8 cellular contexts compared by ENCODE assay signal in genomic region chr7:5420841-5421625, GRCh38. TPM values are rescaled to one million over a fixed set of nuclear protein-coding genes. Genes with fewer than 3 reads are reported as not detected.
DNase-seq lines count a peak whose midpoint lies in the region; ATAC-seq and TF ChIP-seq lines count a peak whose summit lies in the region.

No MANE protein-coding gene starts in this region.

- no peak for ATAC-seq in naive thymus-derived CD4-positive, alpha-beta T cell
- ATAC-seq in GM21423 (IDR thresholded peaks at IDR 0.05; ENCODE audit: unreplicated experiment) (no peak), HG03442 (IDR thresholded peaks at IDR 0.05; ENCODE audit: unreplicated experiment) (no peak)

- H3K4me1 ChIP-seq in endodermal cell (ENCODE audit: control insufficient read depth, insufficient read depth, low read length), result peaks cover 10% of the 10 kb centered on the region
- peaks cover 32 to 60% of the 10 kb centered on the region in 2 donors for H3K4me1 ChIP-seq in naive thymus-derived CD4-positive, alpha-beta T cell (ENCODE audit: control insufficient read depth in 2 of 2, insufficient read depth in 2 of 2, low read length in 2 of 2)

- peaks cover 11% of the 10 kb centered on the region for H3K27me3 Mint-ChIP-seq in endodermal cell (ENCODE audit: insufficient read depth)
- H3K27me3 Mint-ChIP-seq in naive thymus-derived CD4-positive, alpha-beta T cell, result peaks cover 52 to 83% (median 63%) of the 10 kb centered on the region in 5 donors

- H3K27me3 ChIP-seq in endodermal cell (ENCODE audit: control insufficient read depth, insufficient read depth, low read length, poor library complexity, severe bottlenecking), result no peaks in the 10 kb centered on the region
- H3K27me3 ChIP-seq in naive thymus-derived CD4-positive, alpha-beta T cell (ENCODE audit: control insufficient read depth in 2 of 2, insufficient read depth in 2 of 2, low read length in 2 of 2), result peaks cover 31 to 72% of the 10 kb centered on the region in 2 donors

- H3K4me3 ChIP-seq in GM12865 (ENCODE audit: low read depth, low read length) (peak overlapping the region; percentile 13; the same call in 1 of the 2 replicates), endodermal cell (ENCODE audit: low read length) (peak overlapping the region; percentile 100)
- peak overlapping the region; percentile 64 for H3K4me3 ChIP-seq in naive thymus-derived CD4-positive, alpha-beta T cell (ENCODE audit: low read length)

- intact Hi-C loops in naive thymus-derived CD4-positive, alpha-beta T cell (cut with micrococcal nuclease), result loop anchor here (1.0 to 5.0 kb wide), 4 partner anchors 8 to 369 kb away; no protein-coding TSS in a partner anchor

- H3K36me3 Mint-ChIP-seq in endodermal cell (ENCODE audit: low read depth), result peaks cover 21% of the 10 kb centered on the region
- no peaks in the 10 kb centered on the region for H3K36me3 Mint-ChIP-seq in naive thymus-derived CD4-positive, alpha-beta T cell

- peak overlapping the region; percentile 98 for H3K27ac ChIP-seq in endodermal cell (ENCODE audit: low read depth, low read length)
- H3K27ac ChIP-seq in naive thymus-derived CD4-positive, alpha-beta T cell (ENCODE audit: low read depth, low read length), result no peak overlapping the region

- peaks cover 14% of the 10 kb centered on the region for H3K4me1 Mint-ChIP-seq in endodermal cell
- peaks cover 25 to 53% (median 34%) of the 10 kb centered on the region in 7 donors for H3K4me1 Mint-ChIP-seq in naive thymus-derived CD4-positive, alpha-beta T cell

- no peaks in the 10 kb centered on the region for H3K9me3 ChIP-seq in endodermal cell (ENCODE audit: control insufficient read depth, low read length)
- no peaks in the 10 kb centered on the region for H3K9me3 ChIP-seq in naive thymus-derived CD4-positive, alpha-beta T cell (ENCODE audit: control insufficient read depth in 2 of 3, low read length in 3 of 3)

- no peak for TF ChIP-seq CTCF in GM12865 (IDR thresholded peaks at IDR 0.05; ENCODE audit: insufficient read depth, low read depth, low read length, missing control alignments)
- no peak for TF ChIP-seq CTCF in endodermal cell (conservative IDR thresholded peaks at IDR 0.05)

- H3K4me3 Mint-ChIP-seq in endodermal cell, result peak overlapping the region; percentile 96
- peak overlapping the region; percentile 69 to 86 (median 76) for H3K4me3 Mint-ChIP-seq in naive thymus-derived CD4-positive, alpha-beta T cell

- POLR2A ChIA-PET in naive thymus-derived CD4-positive, alpha-beta T cell (lab: Charles Lee), result interaction anchor here (1.0 to 2.5 kb wide), 3 partner anchors 15 to 24 kb away, joined by 3 to 12 read pairs (median 3); no protein-coding TSS in a partner anchor

- H3K36me3 ChIP-seq in endodermal cell (ENCODE audit: control insufficient read depth, insufficient read depth, low read length), result peaks cover 38% of the 10 kb centered on the region
- H3K36me3 ChIP-seq in naive thymus-derived CD4-positive, alpha-beta T cell (ENCODE audit: control insufficient read depth in 2 of 3, insufficient read depth in 3 of 3, low read length in 3 of 3), result no peaks in the 10 kb centered on the region

- H3K9ac ChIP-seq in endodermal cell (ENCODE audit: extremely low read depth, low read length, poor library complexity, severe bottlenecking), result peak overlapping the region; percentile 100

- H3K9me3 Mint-ChIP-seq in endodermal cell, result no peaks in the 10 kb centered on the region
- peaks cover 0 to 2% (median 0%) of the 10 kb centered on the region in 11 donors for H3K9me3 Mint-ChIP-seq in naive thymus-derived CD4-positive, alpha-beta T cell

- 0% methylated on average over 39 to 93 of the region's 93 CpGs for WGBS in endodermal cell (ENCODE audit: insufficient coverage in 1 of 2, insufficient read length in 1 of 2), 2 experiments

- H3K27ac Mint-ChIP-seq in endodermal cell, result peak overlapping the region; percentile 96
- peak overlapping the region in 1 of 9 donors; percentile 46 for H3K27ac Mint-ChIP-seq in naive thymus-derived CD4-positive, alpha-beta T cell

- DNase-seq in GM12865 (ENCODE audit: low read depth) (no peak), RPMI7951 (ENCODE audit: low read depth) (peak; percentile 50), endodermal cell (peak; percentile 66), KG1 (lab: John Stamatoyannopoulos, UW) (no peak)
- DNase-seq in naive thymus-derived CD4-positive, alpha-beta T cell, result peak in 3 of 9 donors; percentile 25 to 41 (median 40)
- DNase-seq in NK-92 treated with Interleukin-12 subunit alpha and Interleukin-12 subunit beta, amount 100 ng/mL, for 24 hours (lab: John Stamatoyannopoulos, UW), result no peak

- CTCF ChIA-PET in naive thymus-derived CD4-positive, alpha-beta T cell (lab: Charles Lee), result interaction anchor here (2.4 kb wide), 1 partner anchor 24 kb away, joined by 7 read pairs; no protein-coding TSS in a partner anchor

RNA-seq across cellular contexts. Expression of gene TNRC18, which starts 2.6 kb away (rescaled TPM):
- 18.9 and 22.7 TPM in 2 replicates for total RNA-seq in RPMI7951 (2014; rRNA removed; shearing (Covaris generic))
- total RNA-seq in endodermal cell, result 100 to 1,000 TPM; 103 to 136 TPM
- 48.8 TPM for polyA plus RNA-seq in endodermal cell (2013, experiment 1 of 2)
- polyA plus RNA-seq in endodermal cell (2013, experiment 2 of 2), result 55.8 TPM
- total RNA-seq in naive thymus-derived CD4-positive, alpha-beta T cell, result 10 to 100 TPM; 34.2 to 83.7 (median 49.3) TPM
- under 1 TPM; 0.18 to 0.98 TPM for polyA plus RNA-seq in naive thymus-derived CD4-positive, alpha-beta T cell

Comparison
In these comparisons a context has a peak if more than half of its experiments do, and no peak if none do; other contexts are left out.
1. DNase-seq: peak in RPMI7951 (single experiment) and endodermal cell (single experiment); none in GM12865 (single experiment), NK-92 treated with Interleukin-12 subunit alpha and Interleukin-12 subunit beta, amount 100 ng/mL, for 24 hours (single experiment) and KG1 (single experiment).
2. H3K4me3 ChIP-seq: peak in every context shown above with its lines; median percentile 100 in endodermal cell; 64 in naive thymus-derived CD4-positive, alpha-beta T cell; 13 in GM12865.